1 cellular context compared by ENCODE assay signal in the genomic region with DNA sequence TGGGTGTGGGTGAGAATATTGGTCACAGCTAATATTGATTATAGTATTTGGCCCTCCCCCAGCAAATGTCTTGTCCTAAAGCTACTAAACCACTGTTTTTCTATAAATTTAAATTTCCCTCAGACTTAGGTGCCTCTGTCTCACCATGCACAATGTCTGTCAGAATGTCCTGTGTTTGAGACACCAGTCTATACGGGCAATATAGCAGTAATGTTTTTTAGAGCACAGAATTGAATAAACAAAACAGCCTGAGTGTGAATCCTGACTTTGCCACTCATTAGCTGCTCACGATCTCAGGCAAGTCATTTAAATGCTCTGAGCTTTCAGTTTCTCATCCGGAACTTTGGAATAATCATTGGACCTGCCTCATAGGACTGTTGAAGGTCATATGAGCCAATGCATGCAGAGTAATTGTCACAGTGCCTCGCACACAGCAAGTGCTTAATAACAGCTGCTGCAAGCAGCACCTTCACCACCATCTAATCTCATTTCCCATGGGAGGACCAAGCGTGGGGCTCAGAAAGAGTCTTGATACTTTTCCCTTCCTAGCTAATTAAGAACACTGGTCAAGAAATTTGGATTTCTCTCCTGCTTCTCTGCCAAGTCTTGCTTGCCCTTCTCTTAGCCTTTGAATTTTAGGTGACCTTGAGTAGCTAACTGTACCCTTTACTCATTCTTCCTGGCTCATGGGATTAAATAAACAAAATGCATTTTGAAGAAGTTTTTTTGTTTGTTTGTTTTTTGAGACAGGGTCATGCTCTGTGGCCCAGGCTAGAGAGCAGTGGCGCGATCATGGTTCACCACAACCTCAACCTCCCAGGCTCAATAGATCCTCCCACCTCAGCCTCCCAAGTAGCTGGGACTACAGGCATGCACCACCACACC.
A peak's percentile ranks its signal among the peaks of the same experiment; 100 is the strongest.
TF ChIP-seq lines count a peak whose summit lies in the region.

No MANE protein-coding gene starts in this region.

TF ChIP-seq in HepG2, 621 proteins besides CTCF, POLR2A, EP300 and RAD21 (continues in another document):
- peak; percentile 30; the same call in 1 of the 2 replicates for TF ChIP-seq NCOA2 (CRISPR knock-in tag; IDR thresholded peaks at IDR 0.05)
- no peak for TF ChIP-seq HMG20A (CRISPR knock-in tag; IDR thresholded peaks at IDR 0.05; ENCODE audit: borderline replicate concordance)
- peak; percentile 93 for TF ChIP-seq MLLT10 (CRISPR knock-in tag; IDR thresholded peaks at IDR 0.05)
- 0 out of 2 replicates have a peak, but pooled peaks have one; percentile 56 for TF ChIP-seq ZNF614 (CRISPR knock-in tag; IDR thresholded peaks at IDR 0.05; ENCODE audit: borderline replicate concordance)
- peak; percentile 51 for TF ChIP-seq ZBTB38 (CRISPR knock-in tag; IDR thresholded peaks at IDR 0.05)
- TF ChIP-seq, protein P1, sequence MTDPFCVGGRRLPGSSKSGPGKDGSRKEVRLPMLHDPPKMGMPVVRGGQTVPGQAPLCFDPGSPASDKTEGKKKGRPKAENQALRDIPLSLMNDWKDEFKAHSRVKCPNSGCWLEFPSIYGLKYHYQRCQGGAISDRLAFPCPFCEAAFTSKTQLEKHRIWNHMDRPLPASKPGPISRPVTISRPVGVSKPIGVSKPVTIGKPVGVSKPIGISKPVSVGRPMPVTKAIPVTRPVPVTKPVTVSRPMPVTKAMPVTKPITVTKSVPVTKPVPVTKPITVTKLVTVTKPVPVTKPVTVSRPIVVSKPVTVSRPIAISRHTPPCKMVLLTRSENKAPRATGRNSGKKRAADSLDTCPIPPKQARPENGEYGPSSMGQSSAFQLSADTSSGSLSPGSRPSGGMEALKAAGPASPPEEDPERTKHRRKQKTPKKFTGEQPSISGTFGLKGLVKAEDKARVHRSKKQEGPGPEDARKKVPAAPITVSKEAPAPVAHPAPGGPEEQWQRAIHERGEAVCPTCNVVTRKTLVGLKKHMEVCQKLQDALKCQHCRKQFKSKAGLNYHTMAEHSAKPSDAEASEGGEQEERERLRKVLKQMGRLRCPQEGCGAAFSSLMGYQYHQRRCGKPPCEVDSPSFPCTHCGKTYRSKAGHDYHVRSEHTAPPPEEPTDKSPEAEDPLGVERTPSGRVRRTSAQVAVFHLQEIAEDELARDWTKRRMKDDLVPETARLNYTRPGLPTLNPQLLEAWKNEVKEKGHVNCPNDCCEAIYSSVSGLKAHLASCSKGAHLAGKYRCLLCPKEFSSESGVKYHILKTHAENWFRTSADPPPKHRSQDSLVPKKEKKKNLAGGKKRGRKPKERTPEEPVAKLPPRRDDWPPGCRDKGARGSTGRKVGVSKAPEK (CRISPR knock-in tag; IDR thresholded peaks at IDR 0.05; ENCODE audit: borderline replicate concordance), result no peak
- TF ChIP-seq SOX5 (CRISPR knock-in tag; IDR thresholded peaks at IDR 0.05; ENCODE audit: borderline replicate concordance), result peak; percentile 20; the same call in 1 of the 2 replicates
- TF ChIP-seq, protein P2, sequence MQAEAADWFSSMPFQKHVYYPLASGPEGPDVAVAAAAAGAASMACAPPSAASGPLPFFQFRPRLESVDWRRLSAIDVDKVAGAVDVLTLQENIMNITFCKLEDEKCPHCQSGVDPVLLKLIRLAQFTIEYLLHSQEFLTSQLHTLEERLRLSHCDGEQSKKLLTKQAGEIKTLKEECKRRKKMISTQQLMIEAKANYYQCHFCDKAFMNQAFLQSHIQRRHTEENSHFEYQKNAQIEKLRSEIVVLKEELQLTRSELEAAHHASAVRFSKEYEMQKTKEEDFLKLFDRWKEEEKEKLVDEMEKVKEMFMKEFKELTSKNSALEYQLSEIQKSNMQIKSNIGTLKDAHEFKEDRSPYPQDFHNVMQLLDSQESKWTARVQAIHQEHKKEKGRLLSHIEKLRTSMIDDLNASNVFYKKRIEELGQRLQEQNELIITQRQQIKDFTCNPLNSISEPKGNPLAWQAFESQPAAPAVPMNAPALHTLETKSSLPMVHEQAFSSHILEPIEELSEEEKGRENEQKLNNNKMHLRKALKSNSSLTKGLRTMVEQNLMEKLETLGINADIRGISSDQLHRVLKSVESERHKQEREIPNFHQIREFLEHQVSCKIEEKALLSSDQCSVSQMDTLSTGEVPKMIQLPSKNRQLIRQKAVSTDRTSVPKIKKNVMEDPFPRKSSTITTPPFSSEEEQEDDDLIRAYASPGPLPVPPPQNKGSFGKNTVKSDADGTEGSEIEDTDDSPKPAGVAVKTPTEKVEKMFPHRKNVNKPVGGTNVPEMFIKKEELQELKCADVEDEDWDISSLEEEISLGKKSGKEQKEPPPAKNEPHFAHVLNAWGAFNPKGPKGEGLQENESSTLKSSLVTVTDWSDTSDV (CRISPR knock-in tag; IDR thresholded peaks at IDR 0.05), result no peak
- 0 out of 2 replicates have a peak, but pooled peaks have one; percentile 56 for TF ChIP-seq ARID5B (CRISPR knock-in tag; IDR thresholded peaks at IDR 0.05)
- TF ChIP-seq RARA (CRISPR knock-in tag; IDR thresholded peaks at IDR 0.05), result no peak; the same call in 1 of the 2 replicates
- peak; percentile 91 for TF ChIP-seq ZBTB33 (CRISPR knock-in tag; IDR thresholded peaks at IDR 0.05)
- peak; percentile 52; the same call in 1 of the 2 replicates for TF ChIP-seq HDAC1 (CRISPR knock-in tag; IDR thresholded peaks at IDR 0.05)
- 0 out of 2 replicates have a peak, but pooled peaks have one; percentile 24 for TF ChIP-seq ZBTB21 (CRISPR knock-in tag; IDR thresholded peaks at IDR 0.05)
- peak; percentile 19; the same call in 1 of the 2 replicates for TF ChIP-seq ADNP (CRISPR knock-in tag; IDR thresholded peaks at IDR 0.05)
- peak; percentile 86 for TF ChIP-seq SSRP1 (CRISPR knock-in tag; IDR thresholded peaks at IDR 0.05)
- TF ChIP-seq, protein P3, sequence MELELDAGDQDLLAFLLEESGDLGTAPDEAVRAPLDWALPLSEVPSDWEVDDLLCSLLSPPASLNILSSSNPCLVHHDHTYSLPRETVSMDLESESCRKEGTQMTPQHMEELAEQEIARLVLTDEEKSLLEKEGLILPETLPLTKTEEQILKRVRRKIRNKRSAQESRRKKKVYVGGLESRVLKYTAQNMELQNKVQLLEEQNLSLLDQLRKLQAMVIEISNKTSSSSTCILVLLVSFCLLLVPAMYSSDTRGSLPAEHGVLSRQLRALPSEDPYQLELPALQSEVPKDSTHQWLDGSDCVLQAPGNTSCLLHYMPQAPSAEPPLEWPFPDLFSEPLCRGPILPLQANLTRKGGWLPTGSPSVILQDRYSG (CRISPR knock-in tag; IDR thresholded peaks at IDR 0.05), result 0 out of 2 replicates have a peak, but pooled peaks have one; percentile 22
- no peak for TF ChIP-seq MYNN (CRISPR knock-in tag; IDR thresholded peaks at IDR 0.05; ENCODE audit: low read depth)
- TF ChIP-seq RXRB (CRISPR knock-in tag; IDR thresholded peaks at IDR 0.05; ENCODE audit: borderline replicate concordance), result no peak
- no peak for TF ChIP-seq ZNF562 (CRISPR knock-in tag; IDR thresholded peaks at IDR 0.05; ENCODE audit: borderline replicate concordance)
- peak; percentile 32; the same call in 1 of the 2 replicates for TF ChIP-seq FOXA3 (CRISPR knock-in tag; IDR thresholded peaks at IDR 0.05)
- TF ChIP-seq PPARG (CRISPR knock-in tag; conservative IDR thresholded peaks at IDR 0.05), result 0 out of 2 replicates have a peak, but pooled peaks have one; percentile 36
- 0 out of 2 replicates have a peak, but pooled peaks have one; percentile 5 for TF ChIP-seq ZNF414 (CRISPR knock-in tag; IDR thresholded peaks at IDR 0.05)
- TF ChIP-seq, protein P4, sequence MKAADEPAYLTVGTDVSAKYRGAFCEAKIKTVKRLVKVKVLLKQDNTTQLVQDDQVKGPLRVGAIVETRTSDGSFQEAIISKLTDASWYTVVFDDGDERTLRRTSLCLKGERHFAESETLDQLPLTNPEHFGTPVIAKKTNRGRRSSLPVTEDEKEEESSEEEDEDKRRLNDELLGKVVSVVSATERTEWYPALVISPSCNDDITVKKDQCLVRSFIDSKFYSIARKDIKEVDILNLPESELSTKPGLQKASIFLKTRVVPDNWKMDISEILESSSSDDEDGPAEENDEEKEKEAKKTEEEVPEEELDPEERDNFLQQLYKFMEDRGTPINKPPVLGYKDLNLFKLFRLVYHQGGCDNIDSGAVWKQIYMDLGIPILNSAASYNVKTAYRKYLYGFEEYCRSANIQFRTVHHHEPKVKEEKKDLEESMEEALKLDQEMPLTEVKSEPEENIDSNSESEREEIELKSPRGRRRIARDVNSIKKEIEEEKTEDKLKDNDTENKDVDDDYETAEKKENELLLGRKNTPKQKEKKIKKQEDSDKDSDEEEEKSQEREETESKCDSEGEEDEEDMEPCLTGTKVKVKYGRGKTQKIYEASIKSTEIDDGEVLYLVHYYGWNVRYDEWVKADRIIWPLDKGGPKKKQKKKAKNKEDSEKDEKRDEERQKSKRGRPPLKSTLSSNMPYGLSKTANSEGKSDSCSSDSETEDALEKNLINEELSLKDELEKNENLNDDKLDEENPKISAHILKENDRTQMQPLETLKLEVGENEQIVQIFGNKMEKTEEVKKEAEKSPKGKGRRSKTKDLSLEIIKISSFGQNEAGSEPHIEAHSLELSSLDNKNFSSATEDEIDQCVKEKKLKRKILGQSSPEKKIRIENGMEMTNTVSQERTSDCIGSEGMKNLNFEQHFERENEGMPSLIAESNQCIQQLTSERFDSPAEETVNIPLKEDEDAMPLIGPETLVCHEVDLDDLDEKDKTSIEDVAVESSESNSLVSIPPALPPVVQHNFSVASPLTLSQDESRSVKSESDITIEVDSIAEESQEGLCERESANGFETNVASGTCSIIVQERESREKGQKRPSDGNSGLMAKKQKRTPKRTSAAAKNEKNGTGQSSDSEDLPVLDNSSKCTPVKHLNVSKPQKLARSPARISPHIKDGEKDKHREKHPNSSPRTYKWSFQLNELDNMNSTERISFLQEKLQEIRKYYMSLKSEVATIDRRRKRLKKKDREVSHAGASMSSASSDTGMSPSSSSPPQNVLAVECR (CRISPR knock-in tag; IDR thresholded peaks at IDR 0.05; ENCODE audit: borderline replicate concordance), result peak; percentile 23; the same call in 1 of the 2 replicates
- TF ChIP-seq ZMAT3 (CRISPR knock-in tag; conservative IDR thresholded peaks at IDR 0.05), result 0 out of 2 replicates have a peak, but pooled peaks have one; percentile 34
- TF ChIP-seq POLR2AphosphoS5 (IDR thresholded peaks at IDR 0.05; ENCODE audit: low read depth, low read length), result peak; percentile 48; the same call in 1 of the 2 replicates
- peak; percentile 51 for TF ChIP-seq TEAD3 (CRISPR knock-in tag; optimal IDR thresholded peaks at IDR 0.05; ENCODE audit: borderline replicate concordance)
- TF ChIP-seq, protein P5, sequence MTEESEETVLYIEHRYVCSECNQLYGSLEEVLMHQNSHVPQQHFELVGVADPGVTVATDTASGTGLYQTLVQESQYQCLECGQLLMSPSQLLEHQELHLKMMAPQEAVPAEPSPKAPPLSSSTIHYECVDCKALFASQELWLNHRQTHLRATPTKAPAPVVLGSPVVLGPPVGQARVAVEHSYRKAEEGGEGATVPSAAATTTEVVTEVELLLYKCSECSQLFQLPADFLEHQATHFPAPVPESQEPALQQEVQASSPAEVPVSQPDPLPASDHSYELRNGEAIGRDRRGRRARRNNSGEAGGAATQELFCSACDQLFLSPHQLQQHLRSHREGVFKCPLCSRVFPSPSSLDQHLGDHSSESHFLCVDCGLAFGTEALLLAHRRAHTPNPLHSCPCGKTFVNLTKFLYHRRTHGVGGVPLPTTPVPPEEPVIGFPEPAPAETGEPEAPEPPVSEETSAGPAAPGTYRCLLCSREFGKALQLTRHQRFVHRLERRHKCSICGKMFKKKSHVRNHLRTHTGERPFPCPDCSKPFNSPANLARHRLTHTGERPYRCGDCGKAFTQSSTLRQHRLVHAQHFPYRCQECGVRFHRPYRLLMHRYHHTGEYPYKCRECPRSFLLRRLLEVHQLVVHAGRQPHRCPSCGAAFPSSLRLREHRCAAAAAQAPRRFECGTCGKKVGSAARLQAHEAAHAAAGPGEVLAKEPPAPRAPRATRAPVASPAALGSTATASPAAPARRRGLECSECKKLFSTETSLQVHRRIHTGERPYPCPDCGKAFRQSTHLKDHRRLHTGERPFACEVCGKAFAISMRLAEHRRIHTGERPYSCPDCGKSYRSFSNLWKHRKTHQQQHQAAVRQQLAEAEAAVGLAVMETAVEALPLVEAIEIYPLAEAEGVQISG (CRISPR knock-in tag; IDR thresholded peaks at IDR 0.05), result no peak
- peak; percentile 27; the same call in 1 of the 2 replicates for TF ChIP-seq ZNF350 (CRISPR knock-in tag; IDR thresholded peaks at IDR 0.05; ENCODE audit: borderline replicate concordance, low read depth)
